In the genomic region with DNA sequence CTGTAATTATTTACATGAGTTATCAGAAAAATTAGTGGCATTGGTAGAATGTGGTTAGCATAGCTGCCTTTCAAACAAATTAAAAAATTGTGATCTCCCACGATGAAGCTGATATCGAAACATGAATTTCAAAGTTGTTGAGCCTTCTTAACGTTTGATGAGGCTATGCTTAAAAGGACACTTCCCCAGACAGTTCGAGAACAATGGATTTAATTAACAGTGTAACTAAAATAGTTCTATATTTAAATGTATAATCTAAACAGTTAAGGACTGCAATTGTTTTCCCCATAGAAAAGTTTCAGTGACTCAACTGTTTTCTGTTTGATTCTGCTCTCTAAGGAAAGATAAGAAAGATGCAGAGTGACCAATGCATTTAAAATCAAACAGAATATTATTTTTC, we compare ENCODE assay signal across 12 cellular contexts. TPM values are rescaled to one million over a fixed set of nuclear protein-coding genes. Genes with fewer than 3 reads are reported as not detected.
DNase-seq lines count a peak whose midpoint lies in the region; ATAC-seq, FAIRE-seq and TF ChIP-seq lines count a peak whose summit lies in the region.
"Had no signal": no experiment of that assay in that cellular context is flagged by ENCODE, and none has a peak within 500 bp of the region (broad histone marks: within the 10 kb centered on the region; RNA-seq: fewer than 3 reads in every experiment).

No MANE protein-coding gene starts in this region.

- TF ChIP-seq CTCF in liver (IDR thresholded peaks at IDR 0.05; ENCODE audit: low read depth, low read length, missing input control) (no peak), HepG2 (CRISPR knock-in tag; IDR thresholded peaks at IDR 0.05) (no peak), uterus (IDR thresholded peaks at IDR 0.05) (no peak)

- no peak overlapping the region for H2AK5ac ChIP-seq in mesenchymal stem cell (ENCODE audit: low read length, severe bottlenecking)

- TF ChIP-seq RAD21 in liver (IDR thresholded peaks at IDR 0.05): no peak
- TF ChIP-seq RAD21 in HepG2 (CRISPR knock-in tag; IDR thresholded peaks at IDR 0.05): no peak

- H3K79me2 ChIP-seq in HepG2 (ENCODE audit: insufficient read depth, low read length): no peaks in the 10 kb centered on the region

- H2BK120ac ChIP-seq in mesenchymal stem cell (ENCODE audit: low read depth, low read length): no peak overlapping the region

- no peak for FAIRE-seq in HepG2 (lab: Jason Lieb, UNC)
- FAIRE-seq: D721Med had no signal

- H3K9ac ChIP-seq in liver (ENCODE audit: low read depth in 1 of 2, low read length in 2 of 2): peak overlapping the region; percentile 31 to 87
- no peak overlapping the region for H3K9ac ChIP-seq in HepG2 (ENCODE audit: insufficient read depth, low read depth, low read length)
- H3K9ac ChIP-seq in mesenchymal stem cell (ENCODE audit: low read length): peak overlapping the region; percentile 95

- H2BK5ac ChIP-seq in mesenchymal stem cell (ENCODE audit: low read depth, low read length, poor library complexity, severe bottlenecking): no peak overlapping the region

- no peaks in the 10 kb centered on the region for H4K20me1 ChIP-seq in HepG2 (ENCODE audit: insufficient read depth, low read length)

- H3K27me3 ChIP-seq in liver (ENCODE audit: control insufficient read depth in 4 of 4, insufficient read depth in 4 of 4, low read length in 3 of 4) (no peaks in the 10 kb centered on the region), HepG2 (ENCODE audit: control insufficient read depth in 1 of 2, insufficient read depth in 2 of 2, low read length in 2 of 2) (no peaks in the 10 kb centered on the region), mesenchymal stem cell (ENCODE audit: control insufficient read depth in 1 of 2, insufficient read depth in 1 of 2, low read length in 2 of 2) (no peaks in the 10 kb centered on the region), uterus (no peaks in the 10 kb centered on the region)

- H3K27ac ChIP-seq in liver (ENCODE audit: low read depth in 1 of 2, low read length in 2 of 2) (no peak overlapping the region), HepG2 (ENCODE audit: extremely low read length, insufficient read depth, low read length) (no peak overlapping the region), mesenchymal stem cell (ENCODE audit: low read length, poor library complexity, severe bottlenecking) (no peak overlapping the region), uterus (peak overlapping the region; percentile 84 to 99)
- H3K27ac ChIP-seq: RWPE1 had no signal

- H3K79me1 ChIP-seq in mesenchymal stem cell (replicated peaks; ENCODE audit: low read length, poor library complexity, severe bottlenecking): no peaks in the 10 kb centered on the region

- WGBS in liver: 63% methylated on average over 4 of the region's 4 CpGs
- 19% methylated on average over 4 of the region's 4 CpGs for WGBS in HepG2 (ENCODE audit: low lambda C conversion rate)
- 100% methylated on average over 2 of the region's 4 CpGs for WGBS in mesenchymal stem cell

- H3K4me1 ChIP-seq in liver (ENCODE audit: control insufficient read depth in 4 of 4, insufficient read depth in 4 of 4, low read length in 3 of 4) (peaks cover 0 to 3% (median 2%) of the 10 kb centered on the region in 4 donors), HepG2 (ENCODE audit: insufficient read depth, low read length) (peaks cover 6% of the 10 kb centered on the region; the same call in 1 of the 2 replicates), mesenchymal stem cell (ENCODE audit: control insufficient read depth, insufficient read depth, low read depth, low read length) (no peaks in the 10 kb centered on the region), uterus (peaks cover 0 to 4% of the 10 kb centered on the region in 2 donors)

- H3K27ac Mint-ChIP-seq in activated naive CD8-positive, alpha-beta T cell treated with anti-CD3 and anti-CD28 coated beads for 36 hours: peak overlapping the region; percentile 93

- H3K27me3 Mint-ChIP-seq in activated naive CD8-positive, alpha-beta T cell treated with anti-CD3 and anti-CD28 coated beads for 36 hours: no peaks in the 10 kb centered on the region

- no peak overlapping the region for H2BK15ac ChIP-seq in mesenchymal stem cell (ENCODE audit: low read depth, poor library complexity, severe bottlenecking)

- H3K36me3 ChIP-seq in liver (ENCODE audit: control insufficient read depth in 4 of 4, insufficient read depth in 3 of 4, low read depth in 1 of 4, low read length in 3 of 4) (no peaks in the 10 kb centered on the region), HepG2 (replicated peaks in 1 of 2; ENCODE audit: control insufficient read depth in 1 of 2, insufficient read depth in 2 of 2, low read length in 2 of 2) (no peaks in the 10 kb centered on the region), mesenchymal stem cell (ENCODE audit: control insufficient read depth in 1 of 2, insufficient read depth in 2 of 2, low read depth in 1 of 2, low read length in 2 of 2) (peaks cover 0 to 10% of the 10 kb centered on the region in 2 experiments), uterus (no peaks in the 10 kb centered on the region)

- H4K91ac ChIP-seq in mesenchymal stem cell (ENCODE audit: low read length): no peak overlapping the region

- H3K4me1 Mint-ChIP-seq in activated naive CD8-positive, alpha-beta T cell treated with anti-CD3 and anti-CD28 coated beads for 36 hours: peaks cover 48% of the 10 kb centered on the region

- no TSS peak for BruUV-seq in HepG2 (replicated peaks; lab: Mats Ljungman, UMichigan)

- no peak overlapping the region for H3K18ac ChIP-seq in mesenchymal stem cell (ENCODE audit: low read depth in 1 of 2, low read length in 2 of 2)

- CTCF ChIA-PET in HepG2 (lab: Yijun Ruan, JAX; ENCODE audit: low intra/inter-chr PET ratio, low total read pairs): no interaction called here

- H3K4me3 ChIP-seq in liver (ENCODE audit: low read depth in 1 of 3, low read length in 3 of 3) (peak overlapping the region in 2 of 3 donors; percentile 0 to 29), HepG2 (replicated peaks in 1 of 3; ENCODE audit: insufficient read depth in 1 of 3, low read depth in 2 of 3, low read length in 3 of 3) (no peak overlapping the region), mesenchymal stem cell (ENCODE audit: insufficient read depth in 1 of 2, low read depth in 1 of 2, low read length in 2 of 2) (peak overlapping the region in 1 of 2 experiments; percentile 85), uterus (peak overlapping the region; percentile 37 to 42)

- H3K4ac ChIP-seq in mesenchymal stem cell (ENCODE audit: low read depth in 1 of 2, low read length in 2 of 2): no peak overlapping the region

- in situ Hi-C loops in HepG2 (cut with HindIII; ENCODE audit: extremely low pct_ligation_motif_present, low pct_unique_long_range_greater_than_20kb): no loop called here

- H3K4me3 Mint-ChIP-seq in activated naive CD8-positive, alpha-beta T cell treated with anti-CD3 and anti-CD28 coated beads for 36 hours: peak overlapping the region; percentile 83

- H2AFZ ChIP-seq in HepG2 (ENCODE audit: low read length): no peak overlapping the region
- H2AFZ ChIP-seq in mesenchymal stem cell (ENCODE audit: low read depth, low read length): no peak overlapping the region

- intact Hi-C loops in HepG2 (cut with micrococcal nuclease; ENCODE audit: unreplicated experiment) (no loop called here), uterus (cut with DNase I; ENCODE audit: low total_unique reads) (no loop called here)

- POLR2A ChIA-PET in HepG2 (lab: Yijun Ruan, JAX): no interaction called here

- DNase-seq in HepG2 (ENCODE audit: low spot score): no peak
- no peak for DNase-seq in activated naive CD8-positive, alpha-beta T cell treated with anti-CD3 and anti-CD28 coated beads for 36 hours
- DNase-seq in mesenchymal stem cell: peak; percentile 8
- no peak for DNase-seq in uterus
- DNase-seq in SHP77 (lab: John Stamatoyannopoulos, UW): no peak
- DNase-seq in OCI-M2 (lab: John Stamatoyannopoulos, UW; ENCODE audit: unreplicated experiment): no peak
- DNase-seq in stimulated activated CD4-positive, alpha-beta T cell treated with anti-CD3 and anti-CD28 coated beads, Interleukin-4, amount 100 ng/mL, for 1 hour: no peak
- DNase-seq: stimulated activated CD4-positive, alpha-beta T cell treated with anti-CD3 and anti-CD28 coated beads, Interleukin-1b, Interleukin-23, amount 100 ng/mL, for 48 hours had no signal

- no peak overlapping the region for H2BK12ac ChIP-seq in mesenchymal stem cell (ENCODE audit: low read length in 2 of 2)

- H3K4me2 ChIP-seq in HepG2 (ENCODE audit: low read depth, low read length) (no peak overlapping the region), mesenchymal stem cell (ENCODE audit: low read length, poor library complexity, severe bottlenecking) (no peak overlapping the region)

- no peak overlapping the region for H4K8ac ChIP-seq in mesenchymal stem cell (ENCODE audit: low read length)

- no peak overlapping the region for H3K23ac ChIP-seq in mesenchymal stem cell (ENCODE audit: low read length in 2 of 2)

- peaks cover 16% of the 10 kb centered on the region for H3K9me3 Mint-ChIP-seq in activated naive CD8-positive, alpha-beta T cell treated with anti-CD3 and anti-CD28 coated beads for 36 hours

- no peak overlapping the region for H3K14ac ChIP-seq in mesenchymal stem cell (ENCODE audit: low read length in 2 of 2)

- no peak for ATAC-seq in HepG2

- H3K9me3 ChIP-seq in liver (ENCODE audit: control insufficient read depth in 4 of 4, low read length in 3 of 4) (no peaks in the 10 kb centered on the region), HepG2 (ENCODE audit: low read length) (no peaks in the 10 kb centered on the region), mesenchymal stem cell (ENCODE audit: control insufficient read depth, low read length) (peaks cover 7% of the 10 kb centered on the region), uterus (peaks cover 0 to 9% of the 10 kb centered on the region in 2 donors)

- H3K36me3 Mint-ChIP-seq in activated naive CD8-positive, alpha-beta T cell treated with anti-CD3 and anti-CD28 coated beads for 36 hours: peaks cover 27% of the 10 kb centered on the region

- TF ChIP-seq EP300 in HepG2 (IDR thresholded peaks at IDR 0.05; ENCODE audit: low read depth in 2 of 2, low read length in 2 of 2): no peak
- no peak for TF ChIP-seq EP300 in HepG2 (CRISPR knock-in tag; IDR thresholded peaks at IDR 0.05; ENCODE audit: borderline replicate concordance)

- TF ChIP-seq POLR2A in HepG2 (IDR thresholded peaks at IDR 0.05; ENCODE audit: insufficient read depth in 1 of 2, low read depth in 2 of 2, low read length in 2 of 2) (no peak), uterus (IDR thresholded peaks at IDR 0.05) (no peak)

RNA-seq across cellular contexts. Expression of gene CLEC2B, which starts 1.6 kb away (rescaled TPM):
- total RNA-seq in liver (1 to 10 TPM; 3.1 to 3.2 TPM), HepG2 (2016; rRNA removed; fragmentation: Illumina TruSeq; extraction: Trizol) (not detected in 2 replicates), uterus (10 to 100 TPM in 3 of 4 donors, 1 to 10 TPM in 1; 9.7 to 28.4 (median 22.6) TPM)
- polyA plus RNA-seq in liver (1 to 10 TPM; 2.9 to 4.2 TPM), HepG2 (2011; rRNA removed) (not detected in 2 replicates)
- not detected in 2 replicates for total RNA-seq in HepG2 (2016; cell fraction: cytosol; rRNA removed; fragmentation: Illumina TruSeq; extraction: Trizol; ENCODE audit: low read depth)
- not detected in 2 replicates for total RNA-seq in HepG2 (2016; cell fraction: insoluble cytoplasmic fraction; rRNA removed; fragmentation: Illumina TruSeq; extraction: Trizol)
- total RNA-seq in HepG2 (2016; cell fraction: membrane; rRNA removed; fragmentation: Illumina TruSeq; extraction: Trizol): not detected in 2 replicates
- total RNA-seq in HepG2 (2016; cell fraction: nucleus; rRNA removed; fragmentation: Illumina TruSeq; extraction: Trizol): not detected in 2 replicates
- not detected in 2 replicates for polyA plus RNA-seq in HepG2 (2011; cell fraction: cytosol; rRNA removed)
- polyA plus RNA-seq in HepG2 (2011; cell fraction: nucleus; rRNA removed): not detected in 2 replicates
- polyA plus RNA-seq in HepG2 (2012): not detected in 2 replicates
- not detected in 2 replicates for polyA plus RNA-seq in HepG2 (2016; cell fraction: cytosol; fragmentation: Illumina TruSeq; extraction: Trizol; ENCODE audit: low read depth)
- polyA plus RNA-seq in HepG2 (2016; cell fraction: insoluble cytoplasmic fraction; fragmentation: Illumina TruSeq; extraction: Trizol; ENCODE audit: low read depth): not detected in 2 replicates
- polyA plus RNA-seq in HepG2 (2016; cell fraction: membrane; fragmentation: Illumina TruSeq; extraction: Trizol; ENCODE audit: low read depth): not detected in 2 replicates
- polyA plus RNA-seq in HepG2 (2016; cell fraction: nucleus; fragmentation: Illumina TruSeq; extraction: Trizol; ENCODE audit: insufficient read depth, low read depth): not detected in 2 replicates
- polyA minus RNA-seq in HepG2 (2011; rRNA and poly(A)+ RNA removed; ENCODE audit: low replicate concordance): 0.80 TPM in 1 of 2 replicates, not detected in the other
- not detected in 2 replicates for polyA minus RNA-seq in HepG2 (2011; cell fraction: cytosol; rRNA and poly(A)+ RNA removed)
- not detected in 2 replicates for polyA minus RNA-seq in HepG2 (2011; cell fraction: nucleus; rRNA and poly(A)+ RNA removed)
- 10 to 100 TPM; 21.1 to 25.6 TPM for total RNA-seq in activated naive CD8-positive, alpha-beta T cell treated with anti-CD3 and anti-CD28 coated beads for 36 hours
- polyA plus RNA-seq in mesenchymal stem cell (2013, experiment 1 of 2): 89.1 TPM
- 94.1 TPM for polyA plus RNA-seq in mesenchymal stem cell (2013, experiment 2 of 2)

RNA-seq across cellular contexts. Expression of gene KLRF2, which starts 13.8 kb away (rescaled TPM):
- not detected for total RNA-seq in liver
- polyA plus RNA-seq in liver: not detected
- not detected in 2 replicates for total RNA-seq in HepG2 (2016; rRNA removed; fragmentation: Illumina TruSeq; extraction: Trizol)
- total RNA-seq in HepG2 (2016; cell fraction: cytosol; rRNA removed; fragmentation: Illumina TruSeq; extraction: Trizol; ENCODE audit: low read depth): not detected in 2 replicates
- not detected in 2 replicates for total RNA-seq in HepG2 (2016; cell fraction: insoluble cytoplasmic fraction; rRNA removed; fragmentation: Illumina TruSeq; extraction: Trizol)
- not detected in 2 replicates for total RNA-seq in HepG2 (2016; cell fraction: membrane; rRNA removed; fragmentation: Illumina TruSeq; extraction: Trizol)
- not detected in 2 replicates for total RNA-seq in HepG2 (2016; cell fraction: nucleus; rRNA removed; fragmentation: Illumina TruSeq; extraction: Trizol)
- not detected in 2 replicates for polyA plus RNA-seq in HepG2 (2011; rRNA removed)
- not detected in 2 replicates for polyA plus RNA-seq in HepG2 (2011; cell fraction: cytosol; rRNA removed)
- not detected in 2 replicates for polyA plus RNA-seq in HepG2 (2011; cell fraction: nucleus; rRNA removed)
- not detected in 2 replicates for polyA plus RNA-seq in HepG2 (2012)
- polyA plus RNA-seq in HepG2 (2016; cell fraction: cytosol; fragmentation: Illumina TruSeq; extraction: Trizol; ENCODE audit: low read depth): not detected in 2 replicates
- polyA plus RNA-seq in HepG2 (2016; cell fraction: insoluble cytoplasmic fraction; fragmentation: Illumina TruSeq; extraction: Trizol; ENCODE audit: low read depth): not detected in 2 replicates
- not detected in 2 replicates for polyA plus RNA-seq in HepG2 (2016; cell fraction: membrane; fragmentation: Illumina TruSeq; extraction: Trizol; ENCODE audit: low read depth)
- not detected in 2 replicates for polyA plus RNA-seq in HepG2 (2016; cell fraction: nucleus; fragmentation: Illumina TruSeq; extraction: Trizol; ENCODE audit: insufficient read depth, low read depth)
- polyA minus RNA-seq in HepG2 (2011; rRNA and poly(A)+ RNA removed; ENCODE audit: low replicate concordance): not detected in 2 replicates
- not detected in 2 replicates for polyA minus RNA-seq in HepG2 (2011; cell fraction: cytosol; rRNA and poly(A)+ RNA removed)
- polyA minus RNA-seq in HepG2 (2011; cell fraction: nucleus; rRNA and poly(A)+ RNA removed): not detected in 2 replicates
- total RNA-seq in activated naive CD8-positive, alpha-beta T cell treated with anti-CD3 and anti-CD28 coated beads for 36 hours: not detected
- not detected for polyA plus RNA-seq in mesenchymal stem cell (2013, experiment 1 of 2)
- not detected for polyA plus RNA-seq in mesenchymal stem cell (2013, experiment 2 of 2)
- not detected for total RNA-seq in uterus
- total RNA-seq: lower leg skin had no signal

RNA-seq across cellular contexts. Expression of gene KLRF1, which starts 40.2 kb away (rescaled TPM):
- 1 to 10 TPM in 1 of 2 donors, under 1 TPM in 1; 0.56 to 1.5 TPM for total RNA-seq in liver
- polyA plus RNA-seq in liver: under 1 TPM; 0.18 to 0.96 TPM
- not detected in 2 replicates for total RNA-seq in HepG2 (2016; rRNA removed; fragmentation: Illumina TruSeq; extraction: Trizol)
- total RNA-seq in HepG2 (2016; cell fraction: cytosol; rRNA removed; fragmentation: Illumina TruSeq; extraction: Trizol; ENCODE audit: low read depth): not detected in 2 replicates
- total RNA-seq in HepG2 (2016; cell fraction: insoluble cytoplasmic fraction; rRNA removed; fragmentation: Illumina TruSeq; extraction: Trizol): not detected in 2 replicates
- not detected in 2 replicates for total RNA-seq in HepG2 (2016; cell fraction: membrane; rRNA removed; fragmentation: Illumina TruSeq; extraction: Trizol)
- not detected in 2 replicates for total RNA-seq in HepG2 (2016; cell fraction: nucleus; rRNA removed; fragmentation: Illumina TruSeq; extraction: Trizol)
- not detected in 2 replicates for polyA plus RNA-seq in HepG2 (2011; rRNA removed)
- polyA plus RNA-seq in HepG2 (2011; cell fraction: cytosol; rRNA removed): not detected in 2 replicates
- not detected in 2 replicates for polyA plus RNA-seq in HepG2 (2011; cell fraction: nucleus; rRNA removed)
- polyA plus RNA-seq in HepG2 (2012): not detected in 2 replicates
- not detected in 2 replicates for polyA plus RNA-seq in HepG2 (2016; cell fraction: cytosol; fragmentation: Illumina TruSeq; extraction: Trizol; ENCODE audit: low read depth)
- polyA plus RNA-seq in HepG2 (2016; cell fraction: insoluble cytoplasmic fraction; fragmentation: Illumina TruSeq; extraction: Trizol; ENCODE audit: low read depth): not detected in 2 replicates
- polyA plus RNA-seq in HepG2 (2016; cell fraction: membrane; fragmentation: Illumina TruSeq; extraction: Trizol; ENCODE audit: low read depth): not detected in 2 replicates
- polyA plus RNA-seq in HepG2 (2016; cell fraction: nucleus; fragmentation: Illumina TruSeq; extraction: Trizol; ENCODE audit: insufficient read depth, low read depth): not detected in 2 replicates
- polyA minus RNA-seq in HepG2 (2011; rRNA and poly(A)+ RNA removed; ENCODE audit: low replicate concordance): not detected in 2 replicates
- not detected in 2 replicates for polyA minus RNA-seq in HepG2 (2011; cell fraction: cytosol; rRNA and poly(A)+ RNA removed)
- not detected in 2 replicates for polyA minus RNA-seq in HepG2 (2011; cell fraction: nucleus; rRNA and poly(A)+ RNA removed)
- not detected for total RNA-seq in activated naive CD8-positive, alpha-beta T cell treated with anti-CD3 and anti-CD28 coated beads for 36 hours
- polyA plus RNA-seq in mesenchymal stem cell (2013, experiment 1 of 2): not detected
- polyA plus RNA-seq in mesenchymal stem cell (2013, experiment 2 of 2): 0.10 TPM
- 1 to 10 TPM in 1 of 4 donors, under 1 TPM in 1, not detected in 2; 0.35 to 1.5 TPM for total RNA-seq in uterus

Comparison
In these comparisons a context has a peak if more than half of its experiments do, and no peak if none do; other contexts are left out.
1. H3K4me3 ChIP-seq: peak in liver (2 of 3) and uterus (2 of 2); none in HepG2 (0 of 3).
2. H3K27ac ChIP-seq: peak in uterus (2 of 2); none in liver (0 of 2), HepG2 (single experiment) and mesenchymal stem cell (single experiment).